21 cellular contexts compared by ENCODE assay signal in the genomic region with DNA sequence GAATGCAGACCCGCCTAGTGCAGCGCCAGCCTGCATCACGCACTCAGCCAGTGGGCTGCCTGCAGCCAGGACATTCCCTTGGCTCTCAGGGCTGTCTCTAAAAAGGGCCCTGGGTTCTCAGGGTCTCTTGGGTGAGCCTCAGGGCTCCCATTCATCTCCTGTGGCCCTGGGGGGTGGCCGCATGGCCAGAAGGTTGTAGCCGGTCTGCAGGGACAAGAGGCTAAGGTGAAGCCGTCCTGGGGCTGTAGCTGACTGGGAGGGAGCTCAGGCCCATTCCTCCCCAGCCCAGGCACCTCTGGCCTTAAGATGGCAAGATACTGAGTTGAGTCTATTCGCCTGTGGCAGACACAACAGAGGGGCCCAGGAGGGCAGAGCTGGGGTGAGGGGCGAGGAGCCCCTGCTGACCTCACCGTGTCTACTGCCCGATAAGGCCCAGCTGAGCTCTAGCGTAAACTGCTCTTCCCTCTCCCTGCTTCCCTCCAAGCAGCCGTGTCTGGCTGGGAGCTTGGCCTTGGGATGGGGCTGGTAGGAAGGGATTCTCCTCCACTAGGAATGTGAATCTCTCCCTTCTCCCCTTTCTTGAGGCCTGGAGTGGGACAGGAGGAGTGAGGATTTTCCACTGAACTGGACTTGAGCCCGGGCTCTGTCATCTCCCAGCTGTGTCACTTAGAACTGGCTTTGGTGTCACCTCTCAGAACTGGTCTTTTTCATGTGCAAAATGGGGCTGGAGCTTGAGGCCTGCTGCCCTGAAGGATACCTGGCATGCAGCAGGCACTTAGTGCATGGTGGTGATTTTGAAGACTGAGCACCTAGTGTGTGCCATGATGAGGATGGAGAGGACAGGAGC. TPM values are rescaled to one million over a fixed set of nuclear protein-coding genes. Genes with fewer than 3 reads are reported as not detected.
DNase-seq lines count a peak whose midpoint lies in the region; ATAC-seq, FAIRE-seq and TF ChIP-seq lines count a peak whose summit lies in the region.
"Had no signal": no experiment of that assay in that cellular context is flagged by ENCODE, and none has a peak within 500 bp of the region (broad histone marks: within the 10 kb centered on the region; RNA-seq: fewer than 3 reads in every experiment).

No MANE protein-coding gene starts in this region.

- peaks cover 1% of the 10 kb centered on the region for H3K27me3 ChIP-seq in lower lobe of right lung (ENCODE audit: low read depth)

- TF ChIP-seq CTCF in lower lobe of right lung (IDR thresholded peaks at IDR 0.05) (no peak), endothelial cell (IDR thresholded peaks at IDR 0.05; ENCODE audit: unreplicated experiment) (no peak)

- H3K9me3 Mint-ChIP-seq in activated naive CD4-positive, alpha-beta T cell treated with anti-CD3 and anti-CD28 coated beads for 36 hours = no peaks in the 10 kb centered on the region
- H3K9me3 Mint-ChIP-seq in endothelial cell (ENCODE audit: unreplicated experiment) = no peaks in the 10 kb centered on the region
- H3K9me3 Mint-ChIP-seq: CD8-positive, alpha-beta memory T cell had no signal

- H3K4me3 ChIP-seq in lower lobe of right lung = no peak overlapping the region
- H3K4me3 ChIP-seq: SK-N-MC had no signal

- CTCF ChIA-PET in activated naive CD4-positive, alpha-beta T cell treated with anti-CD3 and anti-CD28 coated beads for 36 hours (lab: Charles Lee) = no interaction called here

- intact Hi-C loops in activated naive CD4-positive, alpha-beta T cell treated with anti-CD3 and anti-CD28 coated beads for 36 hours (cut with micrococcal nuclease) = no loop called here
- intact Hi-C loops in left cardiac atrium (cut with DNase I) = no loop called here
- intact Hi-C loops in lower lobe of right lung (cut with DNase I) = no loop called here

- H3K4me3 Mint-ChIP-seq in activated naive CD4-positive, alpha-beta T cell treated with anti-CD3 and anti-CD28 coated beads for 36 hours = no peak overlapping the region
- H3K4me3 Mint-ChIP-seq in endothelial cell (ENCODE audit: unreplicated experiment) = no peak overlapping the region
- H3K4me3 Mint-ChIP-seq: CD8-positive, alpha-beta memory T cell had no signal

- DNase-seq in activated naive CD4-positive, alpha-beta T cell treated with anti-CD3 and anti-CD28 coated beads, Interleukin-2, amount 50 U/mL, for 16 hours = peak; percentile 3
- no peak for DNase-seq in activated naive CD4-positive, alpha-beta T cell treated with anti-CD3 and anti-CD28 coated beads for 36 hours
- DNase-seq in left cardiac atrium = no peak
- peak; percentile 23 for DNase-seq in lower lobe of right lung
- DNase-seq in GM12891 (ENCODE audit: insufficient read length, low spot score) = no peak
- no peak for DNase-seq in NCI-H146 (lab: John Stamatoyannopoulos, UW)
- DNase-seq in activated CD4-positive, alpha-beta T cell treated with anti-CD3 and anti-CD28 coated beads, Interleukin-2, amount 50 U/mL, for 1 hour = no peak
- DNase-seq in endothelial cell (ENCODE audit: low spot score) = no peak
- DNase-seq: 8988T; C1 segment of cervical spinal cord; Calu3; CD8-positive, alpha-beta memory T cell; GDM1; Karpas-422; NCI-H1694 treated with DMSO at 0.1 percent for 48 hours; NCI-H2081 treated with DMSO at 0.1 percent for 48 hours; NCI-H2171 treated with DMSO at 0.1 percent for 48 hours; NCI-H446; SHP77 treated with DMSO at 0.1 percent for 48 hours had no signal

- H3K4me1 Mint-ChIP-seq in activated naive CD4-positive, alpha-beta T cell treated with anti-CD3 and anti-CD28 coated beads for 36 hours (ENCODE audit: low read depth) = no peaks in the 10 kb centered on the region
- no peaks in the 10 kb centered on the region for H3K4me1 Mint-ChIP-seq in endothelial cell (ENCODE audit: unreplicated experiment)
- H3K4me1 Mint-ChIP-seq: CD8-positive, alpha-beta memory T cell had no signal

- H3K9me3 ChIP-seq in lower lobe of right lung = no peaks in the 10 kb centered on the region

- H3K4me1 ChIP-seq in lower lobe of right lung = no peaks in the 10 kb centered on the region

- H3K27me3 Mint-ChIP-seq in activated naive CD4-positive, alpha-beta T cell treated with anti-CD3 and anti-CD28 coated beads for 36 hours (ENCODE audit: low read depth) = peaks cover 4% of the 10 kb centered on the region
- H3K27me3 Mint-ChIP-seq in endothelial cell (ENCODE audit: unreplicated experiment) = peaks cover 8% of the 10 kb centered on the region

- H3K36me3 Mint-ChIP-seq in activated naive CD4-positive, alpha-beta T cell treated with anti-CD3 and anti-CD28 coated beads for 36 hours (ENCODE audit: low read depth) = no peaks in the 10 kb centered on the region
- no peaks in the 10 kb centered on the region for H3K36me3 Mint-ChIP-seq in endothelial cell (ENCODE audit: low read depth, unreplicated experiment)
- H3K36me3 Mint-ChIP-seq: CD8-positive, alpha-beta memory T cell had no signal

- no peak overlapping the region for H3K27ac ChIP-seq in lower lobe of right lung
- H3K27ac ChIP-seq: SK-N-MC had no signal

- H3K36me3 ChIP-seq in lower lobe of right lung = no peaks in the 10 kb centered on the region

- FAIRE-seq in GM12891 (lab: Jason Lieb, UNC) = no peak
- FAIRE-seq: GM19239 had no signal

- no peak overlapping the region for H3K27ac Mint-ChIP-seq in activated naive CD4-positive, alpha-beta T cell treated with anti-CD3 and anti-CD28 coated beads for 36 hours
- no peak overlapping the region for H3K27ac Mint-ChIP-seq in endothelial cell (ENCODE audit: unreplicated experiment)

- no peak for TF ChIP-seq POLR2A in GM12891 (IDR thresholded peaks at IDR 0.05; ENCODE audit: low read depth, low read length)

- ATAC-seq in left cardiac atrium = peak; percentile 39 to 79
- no peak for ATAC-seq in lower lobe of right lung

TF ChIP-seq in GM12891, 5 proteins besides CTCF, POLR2A, EP300 and RAD21:
- TF ChIP-seq SPI1 (IDR thresholded peaks at IDR 0.05; ENCODE audit: low read depth, low read length) (no peak), TAF1 (IDR thresholded peaks at IDR 0.05; ENCODE audit: low read depth, low read length) (no peak), POLR2AphosphoS5 (IDR thresholded peaks at IDR 0.05; ENCODE audit: low read depth, low read length) (no peak), POU2F2 (IDR thresholded peaks at IDR 0.05; ENCODE audit: low read depth, low read length) (no peak), PAX5 (IDR thresholded peaks at IDR 0.05; ENCODE audit: insufficient read depth, low read length, severe bottlenecking) (no peak)

RNA-seq across cellular contexts. Expression of a gene that starts 37.9 kb away (rescaled TPM):
- not detected for total RNA-seq in activated naive CD4-positive, alpha-beta T cell treated with anti-CD3 and anti-CD28 coated beads for 36 hours
- total RNA-seq in left cardiac atrium (1 to 10 TPM; 3.7 to 3.9 TPM), lower lobe of right lung (5.2 TPM), endothelial cell (ENCODE audit: unreplicated experiment) (4.7 TPM)
- not detected for polyA plus RNA-seq in GM12891 (2012; ENCODE audit: low read depth, missing spikeins)
- total RNA-seq: Calu3; CD8-positive, alpha-beta memory T cell had no signal
- polyA plus RNA-seq: CD8-positive, alpha-beta memory T cell had no signal

Comparison
In these comparisons a context has a peak if more than half of its experiments do, and no peak if none do; other contexts are left out.
1. DNase-seq: peak in activated naive CD4-positive, alpha-beta T cell treated with anti-CD3 and anti-CD28 coated beads, Interleukin-2, amount 50 U/mL, for 16 hours (single experiment) and lower lobe of right lung (single experiment); none in activated naive CD4-positive, alpha-beta T cell treated with anti-CD3 and anti-CD28 coated beads for 36 hours (single experiment), left cardiac atrium (single experiment), GM12891 (single experiment), NCI-H146 (single experiment), activated CD4-positive, alpha-beta T cell treated with anti-CD3 and anti-CD28 coated beads, Interleukin-2, amount 50 U/mL, for 1 hour (single experiment) and endothelial cell (single experiment).
2. ATAC-seq: peak in left cardiac atrium (2 of 2); none in lower lobe of right lung (0 of 2).